Comparison of ENCODE assay signal across 1 cellular context in the genomic region with DNA sequence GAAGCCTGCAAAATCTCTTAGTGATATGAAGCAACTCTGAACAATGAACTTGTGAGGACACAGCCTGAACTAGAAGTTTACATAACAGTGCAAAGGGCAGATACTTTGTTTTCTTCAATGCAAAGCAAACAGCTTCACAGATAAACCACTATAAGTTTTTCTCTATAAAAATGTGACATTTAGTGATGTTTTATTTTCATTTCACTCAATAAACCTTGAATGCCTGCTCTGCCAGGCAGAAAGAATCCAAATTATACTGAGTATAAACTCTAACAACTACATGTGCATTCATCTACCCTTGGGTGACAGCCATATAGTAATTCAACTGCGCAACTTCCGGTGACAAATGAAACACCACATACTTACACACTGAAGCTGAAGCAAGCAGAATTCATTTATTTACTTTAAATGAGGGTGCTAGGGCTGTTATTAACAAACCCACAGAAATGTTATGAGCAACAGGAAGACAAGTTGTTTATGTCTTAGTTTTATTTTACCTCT.
TF ChIP-seq lines count a peak whose summit lies in the region.

No MANE protein-coding gene starts in this region.

TF ChIP-seq in HEK293T, 16 proteins besides CTCF, POLR2A, EP300 and RAD21 (continued from another document):
- TF ChIP-seq, protein P1, sequence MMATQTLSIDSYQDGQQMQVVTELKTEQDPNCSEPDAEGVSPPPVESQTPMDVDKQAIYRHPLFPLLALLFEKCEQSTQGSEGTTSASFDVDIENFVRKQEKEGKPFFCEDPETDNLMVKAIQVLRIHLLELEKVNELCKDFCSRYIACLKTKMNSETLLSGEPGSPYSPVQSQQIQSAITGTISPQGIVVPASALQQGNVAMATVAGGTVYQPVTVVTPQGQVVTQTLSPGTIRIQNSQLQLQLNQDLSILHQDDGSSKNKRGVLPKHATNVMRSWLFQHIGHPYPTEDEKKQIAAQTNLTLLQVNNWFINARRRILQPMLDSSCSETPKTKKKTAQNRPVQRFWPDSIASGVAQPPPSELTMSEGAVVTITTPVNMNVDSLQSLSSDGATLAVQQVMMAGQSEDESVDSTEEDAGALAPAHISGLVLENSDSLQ (IDR thresholded peaks at IDR 0.05), result no peak
